In genomic region chr21:44059710-44060109, GRCh38 we compare ENCODE assay signal across 21 cellular contexts. TPM values are rescaled to one million over a fixed set of nuclear protein-coding genes. Genes with fewer than 3 reads are reported as not detected.
DNase-seq lines count a peak whose midpoint lies in the region; ATAC-seq, FAIRE-seq and TF ChIP-seq lines count a peak whose summit lies in the region.
"Had no signal": no experiment of that assay in that cellular context is flagged by ENCODE, and none has a peak within 500 bp of the region (broad histone marks: within the 10 kb centered on the region; RNA-seq: fewer than 3 reads in every experiment).

No MANE protein-coding gene starts in this region.

- no peaks in the 10 kb centered on the region for H4K20me1 ChIP-seq in K562 (replicated peaks; ENCODE audit: control insufficient read depth, insufficient read depth, low read length)

- H3K9me3 ChIP-seq in K562 (replicated peaks; ENCODE audit: control insufficient read depth, insufficient read depth, low read depth, low read length) (no peaks in the 10 kb centered on the region), transverse colon (no peaks in the 10 kb centered on the region)

- peaks cover 42% of the 10 kb centered on the region in 2 donors for H3K4me1 Mint-ChIP-seq in natural killer cell
- H3K4me1 Mint-ChIP-seq in natural killer cell treated with Interleukin-12 subunit alpha and Interleukin-12 subunit beta and Interleukin-15 and Interleukin-18, amount 100 ng/mL, for 72 hours (ENCODE audit: low read depth in 2 of 2), result peaks cover 30 to 37% of the 10 kb centered on the region in 2 donors

- no peak for FAIRE-seq in K562 (lab: Jason Lieb, UNC)
- FAIRE-seq: G401.6, GM19239, HepG2, urothelium cell line had no signal

- H3K79me2 ChIP-seq in K562 (ENCODE audit: control insufficient read depth, insufficient read depth, low read length), result no peaks in the 10 kb centered on the region

- TSS peak; percentile 17 for BruUV-seq in K562 (replicated peaks; lab: Mats Ljungman, UMichigan)

- no peak overlapping the region for H3K4me3 ChIP-seq in K562
- H3K4me3 ChIP-seq in transverse colon, result no peak overlapping the region

- H3K4me2 ChIP-seq in K562 (ENCODE audit: insufficient read depth, low read length), result no peak overlapping the region

- no peaks in the 10 kb centered on the region for H3K9me1 ChIP-seq in K562 (ENCODE audit: control insufficient read depth, insufficient read depth, low read length)

- TF ChIP-seq RAD21 in K562 (CRISPR knock-in tag; conservative IDR thresholded peaks at IDR 0.05 in 1 of 2, IDR thresholded peaks at IDR 0.05 in 1 of 2), result no peak

- H3K4me1 ChIP-seq in K562 (replicated peaks in 1 of 2; ENCODE audit: control insufficient read depth in 2 of 2, insufficient read depth in 2 of 2, low read length in 2 of 2) (peaks cover 3 to 7% of the 10 kb centered on the region in 2 experiments; a peak in 4 of 5 replicates), transverse colon (no peaks in the 10 kb centered on the region)

- H3K27ac Mint-ChIP-seq in natural killer cell, result peak overlapping the region; percentile 38 to 86
- H3K27ac Mint-ChIP-seq in natural killer cell treated with Interleukin-12 subunit alpha and Interleukin-12 subunit beta and Interleukin-15 and Interleukin-18, amount 100 ng/mL, for 72 hours, result no peak overlapping the region
- H3K27ac Mint-ChIP-seq: stimulated activated naive CD8-positive, alpha-beta T cell treated with anti-CD3 and anti-CD28 coated beads, Interleukin-15, Interleukin-2, amounts not matched to agents 100 ng/mL and 50 ng/mL, for 24 hours had no signal

- POLR2A ChIA-PET in K562 (lab: Yijun Ruan, JAX), result interaction anchor here (0.5 to 1.5 kb wide), 3 partner anchors 8 to 1465 kb away, joined by 3 to 5 read pairs (median 4); no protein-coding TSS in a partner anchor

- H3K27me3 ChIP-seq in K562 (ENCODE audit: control insufficient read depth in 2 of 2, insufficient read depth in 2 of 2, low read length in 2 of 2) (no peaks in the 10 kb centered on the region), transverse colon (no peaks in the 10 kb centered on the region)

- CTCF ChIA-PET in K562 (lab: Yijun Ruan, JAX; ENCODE audit: low intra/inter-chr PET ratio), result no interaction called here

- H3K27me3 Mint-ChIP-seq in natural killer cell (ENCODE audit: low read depth in 2 of 2), result no peaks in the 10 kb centered on the region
- H3K27me3 Mint-ChIP-seq in natural killer cell treated with Interleukin-12 subunit alpha and Interleukin-12 subunit beta and Interleukin-15 and Interleukin-18, amount 100 ng/mL, for 72 hours, result no peaks in the 10 kb centered on the region
- H3K27me3 Mint-ChIP-seq: stimulated activated naive CD8-positive, alpha-beta T cell treated with anti-CD3 and anti-CD28 coated beads, Interleukin-15, Interleukin-2, amounts not matched to agents 100 ng/mL and 50 ng/mL, for 24 hours had no signal

- no peaks in the 10 kb centered on the region for H3K9me3 Mint-ChIP-seq in natural killer cell
- H3K9me3 Mint-ChIP-seq in natural killer cell treated with Interleukin-12 subunit alpha and Interleukin-12 subunit beta and Interleukin-15 and Interleukin-18, amount 100 ng/mL, for 72 hours, result no peaks in the 10 kb centered on the region
- H3K9me3 Mint-ChIP-seq: stimulated activated naive CD8-positive, alpha-beta T cell treated with anti-CD3 and anti-CD28 coated beads, Interleukin-15, Interleukin-2, amounts not matched to agents 100 ng/mL and 50 ng/mL, for 24 hours had no signal

- no peak overlapping the region for H3K9ac ChIP-seq in K562 (ENCODE audit: insufficient read depth in 1 of 2, low read depth in 2 of 2, low read length in 2 of 2)

- H3K36me3 ChIP-seq in K562 (ENCODE audit: control insufficient read depth, insufficient read depth, low read length), result peaks cover 86% of the 10 kb centered on the region
- H3K36me3 ChIP-seq in transverse colon, result peaks cover 0 to 39% (median 10%) of the 10 kb centered on the region in 4 donors

- H3K4me3 Mint-ChIP-seq in natural killer cell, result no peak overlapping the region
- H3K4me3 Mint-ChIP-seq in natural killer cell treated with Interleukin-12 subunit alpha and Interleukin-12 subunit beta and Interleukin-15 and Interleukin-18, amount 100 ng/mL, for 72 hours, result no peak overlapping the region
- H3K4me3 Mint-ChIP-seq: stimulated activated naive CD8-positive, alpha-beta T cell treated with anti-CD3 and anti-CD28 coated beads, Interleukin-15, Interleukin-2, amounts not matched to agents 100 ng/mL and 50 ng/mL, for 24 hours had no signal

- no peak overlapping the region for H2AFZ ChIP-seq in K562 (ENCODE audit: low read depth, low read length)

- DNase-seq in natural killer cell, result no peak
- no peak for DNase-seq in natural killer cell treated with Interleukin-12 subunit alpha and Interleukin-12 subunit beta and Interleukin-15 and Interleukin-18, amount 100 ng/mL, for 72 hours (ENCODE audit: low spot score)
- peak; percentile 63 for DNase-seq in NCI-H2171 treated with DMSO at 0.1 percent for 48 hours (lab: John Stamatoyannopoulos, UW)
- no peak for DNase-seq in K562 (ENCODE audit: extremely low read depth in 1 of 4, low spot score in 3 of 4)
- no peak for DNase-seq in T-helper 2 cell
- DNase-seq in NCI-H2081 treated with DMSO at 0.1 percent for 48 hours (lab: John Stamatoyannopoulos, UW), result no peak
- no peak for DNase-seq in transverse colon
- DNase-seq: activated CD8-positive, alpha-beta memory T cell treated with anti-CD3 and anti-CD28 coated beads for 24 hours; activated effector memory CD4-positive, alpha-beta T cell treated with anti-CD3 and anti-CD28 coated beads, Interleukin-2, amount 50 U/mL, for 16 hours; amygdala; Calu3; central memory CD4-positive, alpha-beta T cell; H7; stimulated activated CD4-positive, alpha-beta T cell treated with anti-CD3 and anti-CD28 coated beads, Interleukin-1b, Interleukin-23, amount 100 ng/mL, for 48 hours; SW 1271 had no signal

- ATAC-seq in natural killer cell, result no peak
- no peak for ATAC-seq in natural killer cell treated with Interleukin-12 subunit alpha and Interleukin-12 subunit beta and Interleukin-15 and Interleukin-18, amount 100 ng/mL, for 72 hours
- no peak for ATAC-seq in K562
- ATAC-seq in GM21390 (IDR thresholded peaks at IDR 0.05; ENCODE audit: unreplicated experiment), result no peak
- ATAC-seq: HepG2 had no signal

- in situ Hi-C loops in K562 (cut with MboI) (no loop called here), transverse colon (cut with MboI; ENCODE audit: low pct_ligation_motif_present in 1 of 4, low pct_unique_long_range_greater_than_20kb in 1 of 4, low sequenced_read_pairs in 3 of 4) (no loop called here)

- H3K27ac ChIP-seq in K562 (ENCODE audit: extremely low read depth, low read depth, low read length), result no peak overlapping the region
- no peak overlapping the region for H3K27ac ChIP-seq in transverse colon

- H3K36me3 Mint-ChIP-seq in natural killer cell, result peaks cover 16% of the 10 kb centered on the region
- peaks cover 21% of the 10 kb centered on the region for H3K36me3 Mint-ChIP-seq in natural killer cell treated with Interleukin-12 subunit alpha and Interleukin-12 subunit beta and Interleukin-15 and Interleukin-18, amount 100 ng/mL, for 72 hours

- 93% methylated on average over 4 of the region's 4 CpGs for WGBS in K562 (ENCODE audit: insufficient coverage, low coverage, missing lambda C conversion rate)
- WGBS in transverse colon (ENCODE audit: low coverage in 1 of 2), 2 donors, result 76 to 82% methylated on average over 3 to 4 of the region's 4 CpGs

- TF ChIP-seq POLR2A in K562 (conservative IDR thresholded peaks at IDR 0.05) (no peak), transverse colon (IDR thresholded peaks at IDR 0.05) (no peak)

- intact Hi-C loops in natural killer cell (cut with micrococcal nuclease) (loop anchor here (10.0 kb wide), 1 partner anchor 65 kb away; no protein-coding TSS in a partner anchor), K562 (cut with micrococcal nuclease) (no loop called here), transverse colon (cut with DNase I; ENCODE audit: low total_unique reads) (no loop called here)

- no peak for TF ChIP-seq EP300 in K562 (IDR thresholded peaks at IDR 0.05; ENCODE audit: low read length)
- TF ChIP-seq EP300 in transverse colon (IDR thresholded peaks at IDR 0.05; ENCODE audit: low read depth), result no peak

- no peak for TF ChIP-seq CTCF in natural killer cell (IDR thresholded peaks at IDR 0.05)
- no peak for TF ChIP-seq CTCF in K562 (IDR thresholded peaks at IDR 0.05 in 2 of 3, conservative IDR thresholded peaks at IDR 0.05 in 1 of 3; ENCODE audit: insufficient read depth in 2 of 3, low read depth in 1 of 3, low read length in 3 of 3)
- no peak for TF ChIP-seq CTCF in transverse colon (IDR thresholded peaks at IDR 0.05)

RNA-seq across cellular contexts. Expression of gene PWP2, which starts 47.5 kb away (rescaled TPM):
- total RNA-seq in natural killer cell (10 to 100 TPM; 28.5 to 32.7 (median 32.7) TPM), K562 (2014; rRNA removed) (47.0 and 58.9 TPM in 2 replicates), K562 (2014; rRNA removed; fragmentation: Illumina TruSeq; extraction: Trizol) (23.1 and 24.6 TPM in 2 replicates), K562 (2015; rRNA removed; fragmentation: Illumina TruSeq; extraction: Trizol) (33.1 and 36.6 TPM in 2 replicates), K562 (2021) (46.5 and 57.6 TPM in 2 replicates), transverse colon (10 to 100 TPM in 3 of 4 donors, not detected in 1; 11.9 to 19.9 (median 12.1) TPM)
- 10 to 100 TPM; 31.4 to 69.6 TPM for total RNA-seq in natural killer cell treated with Interleukin-12 subunit alpha and Interleukin-12 subunit beta and Interleukin-15 and Interleukin-18, amount 100 ng/mL, for 72 hours
- total RNA-seq in K562 (2011; cell fraction: chromatin; rRNA removed; ENCODE audit: low replicate concordance), result 95.1 and 192 TPM in 2 replicates
- 89.4 and 101 TPM in 2 replicates for total RNA-seq in K562 (2011; cell fraction: nucleolus; rRNA removed)
- total RNA-seq in K562 (2011; cell fraction: nucleoplasm; rRNA removed), result 53.8 and 68.3 TPM in 2 replicates
- polyA plus RNA-seq in K562 (2011; rRNA removed) (27.7 and 28.7 TPM in 2 replicates), K562 (2014; fragmentation: Illumina TruSeq; extraction: Trizol) (31.1 and 35.2 TPM in 2 replicates), K562 (2014; fragmentation: Nextera tagmentation; extraction: Ambion mirVana) (1 to 10 TPM in 1 of 2 experiments, under 1 TPM in 1; 0.72 to 1.9 TPM), K562 (2014; rRNA removed) (35.3 and 40.6 TPM in 2 replicates)
- 30.3 and 42.8 TPM in 2 replicates for polyA plus RNA-seq in K562 (2011; cell fraction: cytosol; rRNA removed)
- 69.1 and 77.4 TPM in 2 replicates for polyA plus RNA-seq in K562 (2011; cell fraction: nucleus; rRNA removed)
- 19.4 and 34.4 TPM in 2 replicates for polyA plus RNA-seq in K562 (2012)
- polyA minus RNA-seq in K562 (2011; rRNA and poly(A)+ RNA removed), result 28.2 and 34.5 TPM in 2 replicates
- 22.5 and 27.6 TPM in 2 replicates for polyA minus RNA-seq in K562 (2011; cell fraction: cytosol; rRNA and poly(A)+ RNA removed)
- 32.7 and 47.2 TPM in 2 replicates for polyA minus RNA-seq in K562 (2011; cell fraction: nucleus; rRNA and poly(A)+ RNA removed)

RNA-seq across cellular contexts. Expression of gene TRAPPC10, which starts 47.6 kb away (rescaled TPM):
- total RNA-seq in natural killer cell (100 to 1,000 TPM; 187 to 232 (median 213) TPM), K562 (2014; rRNA removed) (18.6 and 26.0 TPM in 2 replicates), K562 (2014; rRNA removed; fragmentation: Illumina TruSeq; extraction: Trizol) (31.0 and 32.8 TPM in 2 replicates), K562 (2015; rRNA removed; fragmentation: Illumina TruSeq; extraction: Trizol) (27.3 and 30.0 TPM in 2 replicates), K562 (2021) (33.8 and 40.5 TPM in 2 replicates), transverse colon (10 to 100 TPM; 71.0 to 81.5 (median 79.8) TPM)
- total RNA-seq in natural killer cell treated with Interleukin-12 subunit alpha and Interleukin-12 subunit beta and Interleukin-15 and Interleukin-18, amount 100 ng/mL, for 72 hours, result 100 to 1,000 TPM in 1 of 2 donors, 10 to 100 TPM in 1; 90.3 to 148 TPM
- 206 and 248 TPM in 2 replicates for total RNA-seq in K562 (2011; cell fraction: chromatin; rRNA removed; ENCODE audit: low replicate concordance)
- 84.7 and 101 TPM in 2 replicates for total RNA-seq in K562 (2011; cell fraction: nucleolus; rRNA removed)
- 136 and 156 TPM in 2 replicates for total RNA-seq in K562 (2011; cell fraction: nucleoplasm; rRNA removed)
- polyA plus RNA-seq in K562 (2011; rRNA removed) (24.3 and 25.4 TPM in 2 replicates), K562 (2014; fragmentation: Illumina TruSeq; extraction: Trizol) (27.5 and 28.9 TPM in 2 replicates), K562 (2014; fragmentation: Nextera tagmentation; extraction: Ambion mirVana) (1 to 10 TPM; 1.1 to 1.3 TPM), K562 (2014; rRNA removed) (20.4 and 21.5 TPM in 2 replicates)
- 15.0 and 18.0 TPM in 2 replicates for polyA plus RNA-seq in K562 (2011; cell fraction: cytosol; rRNA removed)
- 90.3 and 102 TPM in 2 replicates for polyA plus RNA-seq in K562 (2011; cell fraction: nucleus; rRNA removed)
- 22.2 and 26.6 TPM in 2 replicates for polyA plus RNA-seq in K562 (2012)
- 31.9 and 33.4 TPM in 2 replicates for polyA minus RNA-seq in K562 (2011; rRNA and poly(A)+ RNA removed)
- polyA minus RNA-seq in K562 (2011; cell fraction: cytosol; rRNA and poly(A)+ RNA removed), result 13.8 and 16.4 TPM in 2 replicates
- 27.6 and 38.5 TPM in 2 replicates for polyA minus RNA-seq in K562 (2011; cell fraction: nucleus; rRNA and poly(A)+ RNA removed)

Comparison
In these comparisons a context has a peak if more than half of its experiments do, and no peak if none do; other contexts are left out.
1. H3K27ac Mint-ChIP-seq: peak in natural killer cell (2 of 2); none in natural killer cell treated with Interleukin-12 subunit alpha and Interleukin-12 subunit beta and Interleukin-15 and Interleukin-18, amount 100 ng/mL, for 72 hours (0 of 2).